14 cellular contexts compared by ENCODE assay signal in the genomic region with DNA sequence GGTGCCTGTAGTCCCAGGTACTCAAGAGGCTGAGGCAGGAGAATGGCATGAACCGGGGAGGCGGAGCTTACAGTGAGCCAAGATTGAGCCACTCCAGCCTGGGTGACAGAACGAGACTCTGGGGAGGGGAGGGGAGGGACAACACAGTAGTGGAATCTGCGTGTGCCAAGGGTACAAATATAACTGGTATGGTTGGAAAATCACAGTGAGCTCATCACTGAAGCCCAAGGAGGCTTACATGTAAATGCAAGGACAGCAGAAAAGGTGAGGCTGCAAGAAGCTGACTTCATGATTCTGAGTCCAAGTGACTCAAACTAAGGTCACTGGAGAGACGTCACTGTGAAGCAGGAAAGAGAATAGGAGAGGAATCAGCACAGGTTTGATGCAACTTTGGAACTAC. TPM values are rescaled to one million over a fixed set of nuclear protein-coding genes. Genes with fewer than 3 reads are reported as not detected.
DNase-seq lines count a peak whose midpoint lies in the region; ATAC-seq and TF ChIP-seq lines count a peak whose summit lies in the region.
"Had no signal": no experiment of that assay in that cellular context is flagged by ENCODE, and none has a peak within 500 bp of the region (broad histone marks: within the 10 kb centered on the region; RNA-seq: fewer than 3 reads in every experiment).

No MANE protein-coding gene starts in this region.

- H3K4me3 ChIP-seq in AG10803 (ENCODE audit: low read length) (no peak overlapping the region), endodermal cell (ENCODE audit: low read length) (no peak overlapping the region), right lobe of liver (no peak overlapping the region)
- H3K4me3 ChIP-seq: gastroesophageal sphincter had no signal

- TF ChIP-seq CTCF in AG10803 (conservative IDR thresholded peaks at IDR 0.05; ENCODE audit: low read length) (no peak), endodermal cell (conservative IDR thresholded peaks at IDR 0.05) (no peak), right lobe of liver (IDR thresholded peaks at IDR 0.05) (no peak)

- DNase-seq in AG10803 (ENCODE audit: low read depth) (peak; percentile 28), NCI-H226 (peak; percentile 70), endodermal cell (peak; percentile 60), right lobe of liver (no peak), HEK293T (ENCODE audit: extremely low spot score) (no peak), OCI-M2 (lab: John Stamatoyannopoulos, UW; ENCODE audit: unreplicated experiment) (no peak), COLO829 (ENCODE audit: low spot score) (no peak)
- DNase-seq: activated T-cell treated with anti-CD3 and anti-CD28 coated beads for 4 hours, NCI-H1048 had no signal

- no peaks in the 10 kb centered on the region for H3K9me3 Mint-ChIP-seq in endodermal cell
- H3K9me3 Mint-ChIP-seq: mesothelial cell of epicardium had no signal

- no peak overlapping the region for H3K4me3 Mint-ChIP-seq in endodermal cell
- H3K4me3 Mint-ChIP-seq: brain, mesothelial cell of epicardium had no signal

- H3K36me3 Mint-ChIP-seq in endodermal cell (ENCODE audit: low read depth): peaks cover 7% of the 10 kb centered on the region

- H3K36me3 ChIP-seq in endodermal cell (ENCODE audit: control insufficient read depth, insufficient read depth, low read length): peaks cover 2% of the 10 kb centered on the region
- H3K36me3 ChIP-seq in right lobe of liver: no peaks in the 10 kb centered on the region
- H3K36me3 ChIP-seq: gastroesophageal sphincter had no signal

- no peak for TF ChIP-seq POLR2A in right lobe of liver (IDR thresholded peaks at IDR 0.05)

- H3K27me3 ChIP-seq in endodermal cell (ENCODE audit: control insufficient read depth, insufficient read depth, low read length, poor library complexity, severe bottlenecking) (no peaks in the 10 kb centered on the region), right lobe of liver (no peaks in the 10 kb centered on the region)
- H3K27me3 ChIP-seq: gastroesophageal sphincter had no signal

- peak in 3 of 4 donors; percentile 38 to 61 (median 44) for ATAC-seq in right lobe of liver
- ATAC-seq in HG02623 (IDR thresholded peaks at IDR 0.05; ENCODE audit: unreplicated experiment): no peak
- ATAC-seq: gastroesophageal sphincter had no signal

- CTCF ChIA-PET in HEK293T (lab: Yijun Ruan, JAX): no interaction called here

- H3K4me1 ChIP-seq in endodermal cell (ENCODE audit: control insufficient read depth, insufficient read depth, low read length) (peaks cover 12% of the 10 kb centered on the region), right lobe of liver (peaks cover 0 to 8% (median 0%) of the 10 kb centered on the region in 4 donors)

- peaks cover 41% of the 10 kb centered on the region for H3K4me1 Mint-ChIP-seq in endodermal cell

- H3K27me3 Mint-ChIP-seq in endodermal cell (ENCODE audit: insufficient read depth): no peaks in the 10 kb centered on the region
- H3K27me3 Mint-ChIP-seq: brain had no signal

- POLR2A ChIA-PET in HEK293T (lab: Yijun Ruan, JAX): interaction anchor here (1.9 kb wide), 1 partner anchor 10 kb away, joined by 5 read pairs; a partner anchor contains a TSS

- no peak overlapping the region for H3K9ac ChIP-seq in endodermal cell (ENCODE audit: extremely low read depth, low read length, poor library complexity, severe bottlenecking)

- H3K9me3 ChIP-seq in endodermal cell (ENCODE audit: control insufficient read depth, low read length) (no peaks in the 10 kb centered on the region), right lobe of liver (no peaks in the 10 kb centered on the region)
- H3K9me3 ChIP-seq: gastroesophageal sphincter had no signal

- H3K27ac ChIP-seq in endodermal cell (ENCODE audit: low read depth, low read length) (no peak overlapping the region), right lobe of liver (no peak overlapping the region)
- H3K27ac ChIP-seq: C4-2B, gastroesophageal sphincter had no signal

- 88 to 94% methylated on average over 5 of the region's 5 CpGs for whole genome bisulfite sequencing in endodermal cell (ENCODE audit: insufficient coverage in 1 of 2, insufficient read length in 1 of 2), 2 experiments
- WGBS in right lobe of liver (ENCODE audit: insufficient coverage, low coverage, low lambda C conversion rate, missing lambda C conversion rate): 30% methylated on average over 3 of the region's 5 CpGs

- peak overlapping the region; percentile 60 for H3K27ac Mint-ChIP-seq in endodermal cell
- H3K27ac Mint-ChIP-seq: mesothelial cell of epicardium had no signal

- intact Hi-C loops in right lobe of liver (cut with DNase I): loop anchor here in 1 of 2 donors (10.0 kb wide), 1 partner anchor 110 kb away; no protein-coding TSS in a partner anchor

TF ChIP-seq in HEK293T, 16 proteins besides CTCF, POLR2A, EP300 and RAD21:
- TF ChIP-seq NFRKB (IDR thresholded peaks at IDR 0.05) (no peak), FOXK2 (IDR thresholded peaks at IDR 0.05) (no peak), SP1 (IDR thresholded peaks at IDR 0.05) (no peak), L3MBTL2 (conservative IDR thresholded peaks at IDR 0.05) (no peak), ZNF384 (IDR thresholded peaks at IDR 0.05) (no peak), SUZ12 (IDR thresholded peaks at IDR 0.05) (no peak), FOXA1 (IDR thresholded peaks at IDR 0.05) (no peak), FOXM1 (IDR thresholded peaks at IDR 0.05; ENCODE audit: borderline replicate concordance) (no peak), BHLHE40 (IDR thresholded peaks at IDR 0.05; ENCODE audit: borderline replicate concordance) (no peak), ELF4 (IDR thresholded peaks at IDR 0.05) (no peak), HDGF (IDR thresholded peaks at IDR 0.05; ENCODE audit: borderline replicate concordance) (no peak)
- TF ChIP-seq, protein P1, sequence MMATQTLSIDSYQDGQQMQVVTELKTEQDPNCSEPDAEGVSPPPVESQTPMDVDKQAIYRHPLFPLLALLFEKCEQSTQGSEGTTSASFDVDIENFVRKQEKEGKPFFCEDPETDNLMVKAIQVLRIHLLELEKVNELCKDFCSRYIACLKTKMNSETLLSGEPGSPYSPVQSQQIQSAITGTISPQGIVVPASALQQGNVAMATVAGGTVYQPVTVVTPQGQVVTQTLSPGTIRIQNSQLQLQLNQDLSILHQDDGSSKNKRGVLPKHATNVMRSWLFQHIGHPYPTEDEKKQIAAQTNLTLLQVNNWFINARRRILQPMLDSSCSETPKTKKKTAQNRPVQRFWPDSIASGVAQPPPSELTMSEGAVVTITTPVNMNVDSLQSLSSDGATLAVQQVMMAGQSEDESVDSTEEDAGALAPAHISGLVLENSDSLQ (IDR thresholded peaks at IDR 0.05): no peak
TF ChIP-seq in HEK293T: peak in this region for 0.

RNA-seq across cellular contexts. Expression of a gene that starts 9.2 kb away (rescaled TPM):
- 100 to 1,000 TPM; 103 to 120 TPM for total RNA-seq in endodermal cell
- polyA plus RNA-seq in endodermal cell (2013, experiment 1 of 2): 84.1 TPM
- 94.9 TPM for polyA plus RNA-seq in endodermal cell (2013, experiment 2 of 2)
- total RNA-seq in right lobe of liver: 10 to 100 TPM; 34.6 to 52.8 (median 40.8) TPM

RNA-seq across cellular contexts. Expression of a gene that starts 9.6 kb away (rescaled TPM):
- total RNA-seq in endodermal cell (10 to 100 TPM; 11.1 to 14.9 TPM), right lobe of liver (10 to 100 TPM; 13.0 to 55.1 (median 34.4) TPM)
- 11.0 TPM for polyA plus RNA-seq in endodermal cell (2013, experiment 1 of 2)
- polyA plus RNA-seq in endodermal cell (2013, experiment 2 of 2): 11.3 TPM

Comparison
In these comparisons a context has a peak if more than half of its experiments do, and no peak if none do; other contexts are left out.
1. DNase-seq: peak in AG10803 (single experiment), NCI-H226 (single experiment) and endodermal cell (single experiment); none in right lobe of liver (0 of 3), HEK293T (single experiment), OCI-M2 (single experiment) and COLO829 (single experiment).